Comparison of ENCODE assay signal across 8 cellular contexts in genomic region chr2:119126650-119127049, GRCh38. TPM values are rescaled to one million over a fixed set of nuclear protein-coding genes. Genes with fewer than 3 reads are reported as not detected.
A peak's percentile ranks its signal among the peaks of the same experiment; 100 is the strongest.
DNase-seq lines count a peak whose midpoint lies in the region; ATAC-seq and TF ChIP-seq lines count a peak whose summit lies in the region.

No MANE protein-coding gene starts in this region.

- no peak overlapping the region for H3K27ac ChIP-seq in SJSA1
- no peak overlapping the region for H3K27ac ChIP-seq in spleen

- in situ Hi-C loops in ACHN (cut with HindIII; ENCODE audit: low pct_ligation_motif_present, low pct_unique_long_range_greater_than_20kb, low sequenced_read_pairs): no loop called here

- intact Hi-C loops in spleen (cut with DNase I; ENCODE audit: low total_unique reads): no loop called here
- intact Hi-C loops in sciatic nerve (cut with DNase I): no loop called here

- H3K4me1 ChIP-seq in SJSA1 (replicated peaks) (peaks cover 3% of the 10 kb centered on the region; the same call in 1 of the 2 replicates), spleen (no peaks in the 10 kb centered on the region)

- ATAC-seq in GM21526 (IDR thresholded peaks at IDR 0.05; ENCODE audit: low FRiP score, unreplicated experiment) (no peak), sciatic nerve (no peak)

- H3K9me3 ChIP-seq in SJSA1 (replicated peaks): no peaks in the 10 kb centered on the region
- no peaks in the 10 kb centered on the region for H3K9me3 ChIP-seq in spleen

- H3K4me3 ChIP-seq in SJSA1 (no peak overlapping the region), spleen (no peak overlapping the region)

- peak in 6 of 11 experiments; percentile 23 to 51 (median 44) for TF ChIP-seq CTCF in spleen (IDR thresholded peaks at IDR 0.05 in 8 of 11, conservative IDR thresholded peaks at IDR 0.05 in 3 of 11)

- 6 to 13% (median 9%) methylated on average over 12 to 13 of the region's 13 CpGs for WGBS in spleen, 5 donors

- DNase-seq in ACHN (peak; percentile 66), GM19238 (ENCODE audit: insufficient read length, low spot score) (peak; percentile 41), SJSA1 (ENCODE audit: low read depth in 1 of 2, low spot score in 2 of 2) (peak; percentile 36 to 70), ecto neural progenitor cell (ENCODE audit: low spot score) (peak; percentile 81), spleen (no peak), nucleus accumbens (lab: John Stamatoyannopoulos, UW) (no peak), sciatic nerve (ENCODE audit: low spot score) (no peak)

- TF ChIP-seq POLR2A in spleen (IDR thresholded peaks at IDR 0.05): no peak

- no peaks in the 10 kb centered on the region for H3K36me3 ChIP-seq in SJSA1
- no peaks in the 10 kb centered on the region for H3K36me3 ChIP-seq in spleen

- H3K27me3 ChIP-seq in SJSA1 (replicated peaks) (0 out of 2 replicates have a peak, but pooled peaks cover 5% of the 10 kb centered on the region), spleen (replicated peaks in 1 of 7) (peaks cover 0 to 95% (median 3%) of the 10 kb centered on the region in 7 donors)

RNA-seq across cellular contexts. Expression of gene C1QL2, which starts 31.9 kb away (rescaled TPM):
- not detected in 2 replicates for total RNA-seq in SJSA1 (2014; rRNA removed; shearing (Covaris generic))
- total RNA-seq in spleen: not detected
- not detected for polyA plus RNA-seq in spleen
- total RNA-seq in sciatic nerve: not detected

Comparison
In these comparisons a context has a peak if more than half of its experiments do, and no peak if none do; other contexts are left out.
1. DNase-seq: peak in ACHN (single experiment), GM19238 (single experiment), SJSA1 (2 of 2) and ecto neural progenitor cell (single experiment); none in spleen (single experiment), nucleus accumbens (0 of 56) and sciatic nerve (single experiment).